Comparison of ENCODE assay signal across 27 cellular contexts in genomic region chr10:27426948-27427467, GRCh38.
"Had no signal": no experiment of that assay in that cellular context is flagged by ENCODE, and none has a peak within 500 bp of the region (broad histone marks: within the 10 kb centered on the region; RNA-seq: fewer than 3 reads in every experiment).

No MANE protein-coding gene starts in this region.

- DNase-seq: hypothalamus; immature natural killer cell; kidney; left colon; left lung; lower lobe of right lung; mesendoderm; mucosa of descending colon; naive thymus-derived CD4-positive, alpha-beta T cell; ovary; stimulated activated CD4-positive, alpha-beta T cell treated with anti-CD3 and anti-CD28 coated beads, Interleukin-12 subunit alpha, Interleukin-12 subunit beta, amount 100 ng/mL, for 4 hours; stimulated activated CD4-positive, alpha-beta T cell treated with anti-CD3 and anti-CD28 coated beads, Interleukin-15, amount 100 ng/mL, for 24 hours; stimulated activated CD4-positive, alpha-beta T cell treated with anti-CD3 and anti-CD28 coated beads, Interleukin-2, amount 100 ng/mL, for 24 hours; stimulated activated CD4-positive, alpha-beta T cell treated with anti-CD3 and anti-CD28 coated beads, Interleukin-4, amount 100 ng/mL, for 1 hour; stimulated activated naive B cell treated with anti-CD40 and anti-IgM and Interleukin-4, amounts not matched to agents 10 μg/mL and 1 μg/mL and 100 μg/mL, for 72 hours; stimulated activated naive CD8-positive, alpha-beta T cell treated with anti-CD3 and anti-CD28 coated beads, Interleukin-15, Interleukin-2, amounts not matched to agents 100 U/mL and 50 U/mL, for 24 hours; stomach; testis; thyroid gland; transverse colon; upper lobe of left lung had no signal

- H3K9me3 ChIP-seq: lower lobe of right lung, mucosa of descending colon, ovary, right atrium auricular region, stomach, testis, thyroid gland, transverse colon, upper lobe of left lung, vagina had no signal

- H3K27me3 ChIP-seq: left lung, ovary, right atrium auricular region, stomach, testis, thyroid gland, transverse colon, upper lobe of left lung, vagina had no signal

- FAIRE-seq: islet of Langerhans, kidney had no signal

- H3K4me3 ChIP-seq: left lung, lower lobe of right lung, mucosa of descending colon, ovary, right atrium auricular region, skin epidermis, stomach, testis, thyroid gland, transverse colon, upper lobe of left lung, vagina had no signal

- H3K4me1 ChIP-seq: left lung, lower lobe of right lung, right atrium auricular region, stomach, testis, thyroid gland, transverse colon, upper lobe of left lung, vagina had no signal

- H3K36me3 ChIP-seq: left lung, lower lobe of right lung, ovary, right atrium auricular region, stomach, thyroid gland, transverse colon, upper lobe of left lung, vagina had no signal

- H3K27ac ChIP-seq: left lung, lower lobe of right lung, ovary, right atrium auricular region, skin epidermis, stomach, testis, thyroid gland, transverse colon, upper lobe of left lung, vagina had no signal

- ATAC-seq: left colon; left lung; lower lobe of right lung; mucosa of descending colon; naive thymus-derived CD4-positive, alpha-beta T cell; natural killer cell treated with Interleukin-12 subunit alpha and Interleukin-12 subunit beta and Interleukin-15 and Interleukin-18, amount 100 ng/mL, for 72 hours; sciatic nerve; stimulated activated naive B cell treated with anti-CD40 and anti-IgM and Interleukin-4, amounts not matched to agents 10 μg/mL and 1 μg/mL and 100 μg/mL, for 72 hours; stimulated activated naive CD8-positive, alpha-beta T cell treated with anti-CD3 and anti-CD28 coated beads, Interleukin-15, Interleukin-2, amounts not matched to agents 100 U/mL and 50 U/mL, for 24 hours had no signal
